28 cellular contexts compared by ENCODE assay signal in the genomic region with DNA sequence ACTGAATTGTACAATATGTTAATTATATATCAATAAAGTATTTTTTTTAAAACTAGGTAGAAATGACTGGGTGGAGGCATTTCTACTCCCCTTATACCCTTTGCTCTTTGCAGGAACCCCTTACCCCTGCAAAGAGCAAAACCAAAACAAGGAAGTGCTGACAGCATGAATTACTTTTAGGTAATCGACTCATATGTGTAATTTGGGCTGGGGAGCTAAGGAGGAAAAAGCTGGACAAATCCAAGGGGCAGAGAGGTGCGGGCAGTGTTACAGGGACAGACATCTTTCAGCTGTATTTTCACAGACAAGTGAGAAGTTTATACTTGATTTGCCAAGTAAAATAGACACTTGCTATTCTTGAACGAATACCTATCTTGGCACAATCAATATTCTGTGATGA.
"Had no signal": no experiment of that assay in that cellular context is flagged by ENCODE, and none has a peak within 500 bp of the region (broad histone marks: within the 10 kb centered on the region; RNA-seq: fewer than 3 reads in every experiment).

No MANE protein-coding gene starts in this region.

- H3K27me3 ChIP-seq: ascending aorta, cardiac muscle cell, SJCRH30 had no signal

- H3K27ac ChIP-seq: ascending aorta, cardiac muscle cell, SJCRH30, SK-N-MC, WERI-Rb-1 had no signal

- H3K27me3 Mint-ChIP-seq: activated CD4-positive, alpha-beta T cell treated with anti-CD3 and anti-CD28 coated beads, Interleukin-2, amount 10 ng/mL, durations not matched to agents 7 days and 5 days; activated naive CD4-positive, alpha-beta T cell treated with anti-CD3 and anti-CD28 coated beads, Interleukin-2, amount 50 U/mL, for 24 hours; activated T-cell treated with anti-CD3 and anti-CD28 coated beads, Interleukin-2, amount 50 U/mL, for 24 hours had no signal

- H3K4me3 ChIP-seq: ascending aorta, cardiac muscle cell, K562, SJCRH30, SK-N-MC had no signal

- H3K4me3 Mint-ChIP-seq: activated CD4-positive, alpha-beta T cell treated with anti-CD3 and anti-CD28 coated beads, Interleukin-2, amount 10 ng/mL, durations not matched to agents 7 days and 5 days; activated CD8-positive, alpha-beta T cell treated with anti-CD3 and anti-CD28 coated beads, Interleukin-2, amount 10 ng/mL, durations not matched to agents 7 days and 5 days; activated naive CD4-positive, alpha-beta T cell treated with anti-CD3 and anti-CD28 coated beads, Interleukin-2, amount 50 U/mL, for 24 hours; activated naive CD8-positive, alpha-beta T cell treated with anti-CD3 and anti-CD28 coated beads, Interleukin-2, amount 10 ng/mL, durations not matched to agents 7 days and 5 days; activated T-cell treated with anti-CD3 and anti-CD28 coated beads, Interleukin-2, amount 50 U/mL, for 24 hours had no signal

- H3K27ac Mint-ChIP-seq: activated CD4-positive, alpha-beta T cell treated with anti-CD3 and anti-CD28 coated beads, Interleukin-2, amount 10 ng/mL, durations not matched to agents 7 days and 5 days; activated CD8-positive, alpha-beta T cell treated with anti-CD3 and anti-CD28 coated beads, Interleukin-2, amount 10 ng/mL, durations not matched to agents 7 days and 5 days; activated naive CD4-positive, alpha-beta T cell treated with anti-CD3 and anti-CD28 coated beads, Interleukin-2, amount 50 U/mL, for 24 hours; activated naive CD8-positive, alpha-beta T cell treated with anti-CD3 and anti-CD28 coated beads, Interleukin-2, amount 10 ng/mL, durations not matched to agents 7 days and 5 days; activated T-cell treated with anti-CD3 and anti-CD28 coated beads, Interleukin-2, amount 50 U/mL, for 24 hours; activated T-helper 2 cell treated with anti-CD3 and anti-CD28 coated beads, Interferon-gamma antibody, Interleukin-2, Interleukin-4, amounts not matched to agents 10 μg/mL and 5 μg/mL and 100 μg/mL, durations not matched to agents 14 hours and 24 hours and 36 hours had no signal

- H3K4me1 Mint-ChIP-seq: activated CD4-positive, alpha-beta T cell treated with anti-CD3 and anti-CD28 coated beads, Interleukin-2, amount 10 ng/mL, durations not matched to agents 7 days and 5 days; activated naive CD8-positive, alpha-beta T cell treated with anti-CD3 and anti-CD28 coated beads, Interleukin-2, amount 10 ng/mL, durations not matched to agents 7 days and 5 days had no signal

- FAIRE-seq: K562 had no signal

- H3K4me1 ChIP-seq: SJCRH30 had no signal

- H3K9me3 ChIP-seq: ascending aorta, SJCRH30 had no signal

- H3K36me3 ChIP-seq: cardiac muscle cell, SJCRH30 had no signal

- DNase-seq: activated CD4-positive, alpha-beta T cell treated with anti-CD3 and anti-CD28 coated beads for 1 hour; activated CD4-positive, alpha-beta T cell treated with anti-CD3 and anti-CD28 coated beads, Interleukin-2, amount 10 ng/mL, durations not matched to agents 7 days and 5 days; activated CD4-positive, alpha-beta T cell treated with anti-CD3 and anti-CD28 coated beads, Interleukin-2, amount 50 U/mL, for 48 hours; activated CD4-positive, CD25-positive, alpha-beta regulatory T cell; activated CD8-positive, alpha-beta T cell treated with anti-CD3 and anti-CD28 coated beads, Interleukin-2, amount 10 ng/mL, durations not matched to agents 7 days and 5 days; activated gamma-delta T cell; activated naive CD4-positive, alpha-beta T cell treated with Interleukin-2 at 50 U/mL for 16 hours; activated naive CD8-positive, alpha-beta T cell treated with anti-CD3 and anti-CD28 coated beads, Interleukin-2, amount 10 ng/mL, durations not matched to agents 7 days and 5 days; activated T-cell treated with anti-CD3 and anti-CD28 coated beads, Interleukin-2, amount 50 U/mL, for 24 hours; amygdala; NCI-H1092 treated with DMSO at 0.1 percent for 48 hours; NCI-H1417 treated with DMSO at 0.1 percent for 48 hours; NCI-H187 treated with DMSO at 0.1 percent for 48 hours; NCI-H2081; NCI-H2171 treated with DMSO at 0.1 percent for 48 hours; NCI-H2227 treated with DMSO at 0.1 percent for 48 hours; NCI-H524 treated with DMSO at 0.1 percent for 48 hours; SHP77; SJCRH30; T1000; WERI-Rb-1 had no signal

- ATAC-seq: activated CD8-positive, alpha-beta T cell treated with anti-CD3 and anti-CD28 coated beads, Interleukin-2, amount 10 ng/mL, durations not matched to agents 7 days and 5 days; K562; Panc1 had no signal

- H3K9me3 Mint-ChIP-seq: activated CD4-positive, alpha-beta T cell treated with anti-CD3 and anti-CD28 coated beads, Interleukin-2, amount 10 ng/mL, durations not matched to agents 7 days and 5 days; activated naive CD4-positive, alpha-beta T cell treated with anti-CD3 and anti-CD28 coated beads, Interleukin-2, amount 50 U/mL, for 24 hours; activated T-cell treated with anti-CD3 and anti-CD28 coated beads, Interleukin-2, amount 50 U/mL, for 24 hours had no signal
